In genomic region chr5:168457542-168457941, GRCh38 we compare ENCODE assay signal across 1 cellular context.
TF ChIP-seq lines count a peak whose summit lies in the region.

No MANE protein-coding gene starts in this region.

TF ChIP-seq in H1, 55 proteins besides CTCF, POLR2A, EP300 and RAD21 (continued from another document):
- no peak for TF ChIP-seq RBBP5 (IDR thresholded peaks at IDR 0.05; ENCODE audit: borderline replicate concordance, low read depth, low read length)
